15 cellular contexts compared by ENCODE assay signal in the genomic region with DNA sequence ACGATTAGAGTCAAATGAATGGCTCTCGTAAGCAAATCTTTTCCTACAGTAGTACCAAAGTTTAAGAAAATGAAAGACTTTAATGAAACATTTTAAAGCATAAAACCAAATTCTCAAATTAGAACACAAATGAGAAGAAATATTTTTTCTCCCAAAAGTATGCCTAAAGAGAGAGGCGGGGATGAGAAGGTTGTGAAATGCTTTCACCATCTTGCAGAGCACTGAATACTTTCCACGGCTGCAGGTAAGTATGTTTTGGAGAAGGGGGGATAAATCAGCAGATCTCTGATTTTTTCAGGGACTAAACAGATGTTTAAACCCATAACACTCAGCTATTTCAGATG.
A peak's percentile ranks its signal among the peaks of the same experiment; 100 is the strongest.
DNase-seq lines count a peak whose midpoint lies in the region; ATAC-seq and TF ChIP-seq lines count a peak whose summit lies in the region.
"Had no signal": no experiment of that assay in that cellular context is flagged by ENCODE, and none has a peak within 500 bp of the region (broad histone marks: within the 10 kb centered on the region; RNA-seq: fewer than 3 reads in every experiment).

No MANE protein-coding gene starts in this region.

- no peak overlapping the region for H3K4me3 Mint-ChIP-seq in activated T-cell treated with anti-CD3 and anti-CD28 coated beads, Interleukin-2, amount 50 U/mL, for 24 hours
- peak overlapping the region; percentile 2 for H3K4me3 Mint-ChIP-seq in activated naive CD8-positive, alpha-beta T cell treated with anti-CD3 and anti-CD28 coated beads for 36 hours
- no peak overlapping the region for H3K4me3 Mint-ChIP-seq in nephron progenitor cell
- no peak overlapping the region for H3K4me3 Mint-ChIP-seq in type B pancreatic cell
- H3K4me3 Mint-ChIP-seq: IgD-negative memory B cell had no signal

- TF ChIP-seq CTCF in nephron progenitor cell (IDR thresholded peaks at IDR 0.05) (no peak), type B pancreatic cell (conservative IDR thresholded peaks at IDR 0.05) (no peak)

- no peaks in the 10 kb centered on the region for H3K27me3 Mint-ChIP-seq in activated T-cell treated with anti-CD3 and anti-CD28 coated beads, Interleukin-2, amount 50 U/mL, for 24 hours
- H3K27me3 Mint-ChIP-seq in activated naive CD8-positive, alpha-beta T cell treated with anti-CD3 and anti-CD28 coated beads for 36 hours, result peaks cover 10% of the 10 kb centered on the region
- peaks cover 3% of the 10 kb centered on the region for H3K27me3 Mint-ChIP-seq in nephron progenitor cell (ENCODE audit: low read depth, poor library complexity)
- H3K27me3 Mint-ChIP-seq in type B pancreatic cell, result no peaks in the 10 kb centered on the region
- H3K27me3 Mint-ChIP-seq: IgD-negative memory B cell had no signal

- ATAC-seq in GM19324 (IDR thresholded peaks at IDR 0.05; ENCODE audit: low FRiP score, unreplicated experiment), result no peak

- H3K9me3 Mint-ChIP-seq in activated T-cell treated with anti-CD3 and anti-CD28 coated beads, Interleukin-2, amount 50 U/mL, for 24 hours, result no peaks in the 10 kb centered on the region
- no peaks in the 10 kb centered on the region for H3K9me3 Mint-ChIP-seq in activated naive CD8-positive, alpha-beta T cell treated with anti-CD3 and anti-CD28 coated beads for 36 hours
- H3K9me3 Mint-ChIP-seq in nephron progenitor cell (no peaks in the 10 kb centered on the region), type B pancreatic cell (no peaks in the 10 kb centered on the region)
- H3K9me3 Mint-ChIP-seq: IgD-negative memory B cell had no signal

- peaks cover 43% of the 10 kb centered on the region for H3K4me1 Mint-ChIP-seq in activated T-cell treated with anti-CD3 and anti-CD28 coated beads, Interleukin-2, amount 50 U/mL, for 24 hours (ENCODE audit: low read depth)
- peaks cover 32% of the 10 kb centered on the region for H3K4me1 Mint-ChIP-seq in activated naive CD8-positive, alpha-beta T cell treated with anti-CD3 and anti-CD28 coated beads for 36 hours
- H3K4me1 Mint-ChIP-seq in nephron progenitor cell (peaks cover 17% of the 10 kb centered on the region), type B pancreatic cell (ENCODE audit: unreplicated experiment) (peaks cover 38% of the 10 kb centered on the region)

- DNase-seq in activated T-cell treated with anti-CD3 and anti-CD28 coated beads, Interleukin-2, amount 50 U/mL, for 24 hours, result no peak
- DNase-seq in activated T-cell treated with anti-CD3 and anti-CD28 coated beads for 4 hours, result no peak
- no peak for DNase-seq in activated naive CD8-positive, alpha-beta T cell treated with anti-CD3 and anti-CD28 coated beads for 36 hours
- DNase-seq in nephron progenitor cell, result no peak
- DNase-seq in type B pancreatic cell (ENCODE audit: extremely low spot score, unreplicated experiment), result no peak
- DNase-seq in NCI-H524 (lab: John Stamatoyannopoulos, UW), result no peak
- no peak for DNase-seq in globus pallidus (ENCODE audit: low spot score)
- DNase-seq: 8988T, DMS 273 treated with DMSO at 0.1 percent for 48 hours, NCI-H2029, NCI-H2171, NCI-H446 treated with DMSO at 0.1 percent for 48 hours, NCI-H82 had no signal

- no peaks in the 10 kb centered on the region for H3K36me3 Mint-ChIP-seq in activated T-cell treated with anti-CD3 and anti-CD28 coated beads, Interleukin-2, amount 50 U/mL, for 24 hours (ENCODE audit: low read depth)
- H3K36me3 Mint-ChIP-seq in activated naive CD8-positive, alpha-beta T cell treated with anti-CD3 and anti-CD28 coated beads for 36 hours, result peaks cover 2% of the 10 kb centered on the region
- H3K36me3 Mint-ChIP-seq in nephron progenitor cell (ENCODE audit: low read depth) (no peaks in the 10 kb centered on the region), type B pancreatic cell (no peaks in the 10 kb centered on the region)

- H3K27ac Mint-ChIP-seq in activated T-cell treated with anti-CD3 and anti-CD28 coated beads, Interleukin-2, amount 50 U/mL, for 24 hours, result peak overlapping the region; percentile 89
- peak overlapping the region; percentile 70 for H3K27ac Mint-ChIP-seq in activated naive CD8-positive, alpha-beta T cell treated with anti-CD3 and anti-CD28 coated beads for 36 hours
- H3K27ac Mint-ChIP-seq in nephron progenitor cell (peak overlapping the region; percentile 68), type B pancreatic cell (peak overlapping the region; percentile 52)
- H3K27ac Mint-ChIP-seq: IgD-negative memory B cell had no signal
